Comparison of ENCODE assay signal across 8 cellular contexts in the genomic region with DNA sequence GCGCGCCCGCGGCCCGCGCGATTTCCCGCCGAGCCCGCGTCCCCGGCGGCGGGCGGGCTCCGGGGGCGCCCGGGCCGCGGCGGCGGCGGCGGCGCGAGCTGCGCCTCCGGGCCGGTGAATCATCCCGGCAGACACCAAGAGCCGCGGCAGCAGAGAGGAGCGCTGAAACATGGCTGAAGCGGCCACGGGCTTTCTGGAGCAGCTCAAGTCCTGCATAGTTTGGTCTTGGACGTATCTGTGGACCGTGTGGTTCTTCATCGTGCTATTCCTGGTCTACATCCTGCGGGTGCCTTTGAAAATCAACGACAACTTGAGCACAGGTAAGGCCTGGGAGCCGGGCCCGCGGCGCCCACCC. TPM values are rescaled to one million over a fixed set of nuclear protein-coding genes. Genes with fewer than 3 reads are reported as not detected.
DNase-seq lines count a peak whose midpoint lies in the region; ATAC-seq and TF ChIP-seq lines count a peak whose summit lies in the region.

A gene with protein sequence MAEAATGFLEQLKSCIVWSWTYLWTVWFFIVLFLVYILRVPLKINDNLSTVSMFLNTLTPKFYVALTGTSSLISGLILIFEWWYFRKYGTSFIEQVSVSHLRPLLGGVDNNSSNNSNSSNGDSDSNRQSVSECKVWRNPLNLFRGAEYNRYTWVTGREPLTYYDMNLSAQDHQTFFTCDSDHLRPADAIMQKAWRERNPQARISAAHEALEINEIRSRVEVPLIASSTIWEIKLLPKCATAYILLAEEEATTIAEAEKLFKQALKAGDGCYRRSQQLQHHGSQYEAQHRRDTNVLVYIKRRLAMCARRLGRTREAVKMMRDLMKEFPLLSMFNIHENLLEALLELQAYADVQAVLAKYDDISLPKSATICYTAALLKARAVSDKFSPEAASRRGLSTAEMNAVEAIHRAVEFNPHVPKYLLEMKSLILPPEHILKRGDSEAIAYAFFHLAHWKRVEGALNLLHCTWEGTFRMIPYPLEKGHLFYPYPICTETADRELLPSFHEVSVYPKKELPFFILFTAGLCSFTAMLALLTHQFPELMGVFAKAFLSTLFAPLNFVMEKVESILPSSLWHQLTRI (plus strand): TSS at position 130 of the 355 bp plus-strand sequence. CDS start 40 bp downstream, at position 170.

- peak; percentile 27 for ATAC-seq in GM21737 (IDR thresholded peaks at IDR 0.05; ENCODE audit: unreplicated experiment)
- ATAC-seq in T-cell (replicated peaks in 1 of 4) = peak; percentile 86 to 90 (median 88)

- peak within 1 kb of the TSS; percentile 100 for H3K27ac ChIP-seq in right atrium auricular region

- no peaks in the 10 kb centered on the region for H3K27me3 ChIP-seq in right atrium auricular region

- peaks cover 0 to 45% of the 10 kb centered on the region in 2 donors for H3K4me1 ChIP-seq in right atrium auricular region

- no peaks in the 10 kb centered on the region for H3K27me3 Mint-ChIP-seq in T-cell

- no peaks in the 10 kb centered on the region for H3K9me3 Mint-ChIP-seq in T-cell

- no peaks in the 10 kb centered on the region for H3K9me3 ChIP-seq in right atrium auricular region

- H3K27ac Mint-ChIP-seq in T-cell = peak within 1 kb of the TSS; percentile 88 to 93

- H3K4me3 ChIP-seq in LNCaP clone FGC (ENCODE audit: low read depth, low read length) = peak within 1 kb of the TSS; percentile 65
- peak within 1 kb of the TSS; percentile 90 to 96 for H3K4me3 ChIP-seq in right atrium auricular region

- CTCF ChIA-PET in T-cell (lab: Charles Lee) = interaction anchor here (0.5 to 1.6 kb wide), 3 partner anchors 21 to 174 kb away, joined by 3 to 5 read pairs (median 5); no protein-coding TSS in a partner anchor

- TF ChIP-seq CTCF in LNCaP clone FGC (IDR thresholded peaks at IDR 0.05; ENCODE audit: control insufficient read depth, extremely low read depth, insufficient read depth) (no peak), right atrium auricular region (IDR thresholded peaks at IDR 0.05) (no peak)

- no peaks in the 10 kb centered on the region for H3K36me3 Mint-ChIP-seq in T-cell

- POLR2A ChIA-PET in T-cell (lab: Charles Lee) = no interaction called here

- peak within 1 kb of the TSS; percentile 85 to 94 (median 93) for H3K4me3 Mint-ChIP-seq in T-cell

- H3K4me1 Mint-ChIP-seq in T-cell = peaks cover 18 to 29% (median 22%) of the 10 kb centered on the region in 3 donors

- H3K36me3 ChIP-seq in right atrium auricular region = no peaks in the 10 kb centered on the region

- DNase-seq in EH (ENCODE audit: low read depth) (peak; percentile 82), LNCaP clone FGC (ENCODE audit: low read depth) (no peak), T-cell (peak; percentile 10 to 72 (median 48)), amniotic epithelial cell (ENCODE audit: low read depth) (peak; percentile 70), right atrium auricular region (ENCODE audit: low spot score) (peak; percentile 67), pulmonary artery endothelial cell (ENCODE audit: low read depth, low spot score) (no peak), ureter (ENCODE audit: low spot score) (peak; percentile 60)

RNA-seq across cellular contexts. Expression of the gene that starts here (rescaled TPM):
- total RNA-seq in T-cell = 1 to 10 TPM; 3.3 to 6.1 (median 4.4) TPM
- total RNA-seq in right atrium auricular region = 10 to 100 TPM; 45.4 to 48.1 TPM
- 21.4 and 22.4 TPM in 2 replicates for total RNA-seq in pulmonary artery endothelial cell
- total RNA-seq in ureter = 25.4 TPM

Comparison
In these comparisons a context has a peak if more than half of its experiments do, and no peak if none do; other contexts are left out.
1. DNase-seq: peak in EH (single experiment), T-cell (34 of 34), amniotic epithelial cell (single experiment), right atrium auricular region (single experiment) and ureter (single experiment); none in LNCaP clone FGC (single experiment) and pulmonary artery endothelial cell (single experiment).